Comparison of ENCODE assay signal across 10 cellular contexts in genomic region chr5:16626696-16627264, GRCh38. TPM values are rescaled to one million over a fixed set of nuclear protein-coding genes. Genes with fewer than 3 reads are reported as not detected.
DNase-seq lines count a peak whose midpoint lies in the region; ATAC-seq and TF ChIP-seq lines count a peak whose summit lies in the region.
"Had no signal": no experiment of that assay in that cellular context is flagged by ENCODE, and none has a peak within 500 bp of the region (broad histone marks: within the 10 kb centered on the region; RNA-seq: fewer than 3 reads in every experiment).

No MANE protein-coding gene starts in this region.

- no peak overlapping the region for H3K4me3 Mint-ChIP-seq in activated naive CD4-positive, alpha-beta T cell treated with anti-CD3 and anti-CD28 coated beads for 36 hours
- H3K4me3 Mint-ChIP-seq in activated CD4-positive, alpha-beta memory T cell treated with anti-CD3 and anti-CD28 coated beads for 36 hours, result no peak overlapping the region
- H3K4me3 Mint-ChIP-seq in stimulated activated naive CD8-positive, alpha-beta T cell treated with anti-CD3 and anti-CD28 coated beads, Interleukin-15, Interleukin-2, amounts not matched to agents 100 ng/mL and 50 ng/mL, for 24 hours, result peak overlapping the region; percentile 40
- H3K4me3 Mint-ChIP-seq: neural crest cell had no signal

- no peaks in the 10 kb centered on the region for H3K27me3 ChIP-seq in adrenal gland
- no peaks in the 10 kb centered on the region for H3K27me3 ChIP-seq in ascending aorta

- TF ChIP-seq CTCF in adrenal gland (IDR thresholded peaks at IDR 0.05) (no peak), ascending aorta (IDR thresholded peaks at IDR 0.05) (no peak)

- POLR2A ChIA-PET in activated CD4-positive, alpha-beta memory T cell treated with anti-CD3 and anti-CD28 coated beads for 36 hours (lab: Charles Lee), result interaction anchor here (2.4 kb wide), 1 partner anchor 10 kb away, joined by 11 read pairs; the partner anchor contains the start of gene RETREG1

- peak; percentile 66 for DNase-seq in activated naive CD4-positive, alpha-beta T cell treated with anti-CD3 and anti-CD28 coated beads for 36 hours
- DNase-seq in activated naive CD4-positive, alpha-beta T cell (lab: John Stamatoyannopoulos, UW), result no peak
- peak; percentile 38 for DNase-seq in activated CD4-positive, alpha-beta memory T cell treated with anti-CD3 and anti-CD28 coated beads for 36 hours
- DNase-seq in adrenal gland (no peak), ascending aorta (ENCODE audit: low spot score in 2 of 2) (no peak)
- DNase-seq: NCI-H774 had no signal

- H3K27me3 Mint-ChIP-seq in activated naive CD4-positive, alpha-beta T cell treated with anti-CD3 and anti-CD28 coated beads for 36 hours (ENCODE audit: low read depth), result no peaks in the 10 kb centered on the region
- H3K27me3 Mint-ChIP-seq in activated CD4-positive, alpha-beta memory T cell treated with anti-CD3 and anti-CD28 coated beads for 36 hours, result no peaks in the 10 kb centered on the region
- no peaks in the 10 kb centered on the region for H3K27me3 Mint-ChIP-seq in stimulated activated naive CD8-positive, alpha-beta T cell treated with anti-CD3 and anti-CD28 coated beads, Interleukin-15, Interleukin-2, amounts not matched to agents 100 ng/mL and 50 ng/mL, for 24 hours

- H3K4me1 Mint-ChIP-seq in activated naive CD4-positive, alpha-beta T cell treated with anti-CD3 and anti-CD28 coated beads for 36 hours (ENCODE audit: low read depth), result peaks cover 46% of the 10 kb centered on the region
- peaks cover 26% of the 10 kb centered on the region for H3K4me1 Mint-ChIP-seq in activated CD4-positive, alpha-beta memory T cell treated with anti-CD3 and anti-CD28 coated beads for 36 hours (ENCODE audit: low read depth)
- peaks cover 58% of the 10 kb centered on the region for H3K4me1 Mint-ChIP-seq in stimulated activated naive CD8-positive, alpha-beta T cell treated with anti-CD3 and anti-CD28 coated beads, Interleukin-15, Interleukin-2, amounts not matched to agents 100 ng/mL and 50 ng/mL, for 24 hours (ENCODE audit: low read depth)

- CTCF ChIA-PET in activated naive CD4-positive, alpha-beta T cell treated with anti-CD3 and anti-CD28 coated beads for 36 hours (lab: Charles Lee), result interaction anchor here (0.8 to 1.3 kb wide), 6 partner anchors 9 to 170 kb away, joined by 3 to 6 read pairs (median 4); partner anchors contain the start of gene RETREG1
- CTCF ChIA-PET in activated CD4-positive, alpha-beta memory T cell treated with anti-CD3 and anti-CD28 coated beads for 36 hours (lab: Charles Lee), result no interaction called here

- ATAC-seq in HG03139 (IDR thresholded peaks at IDR 0.05; ENCODE audit: unreplicated experiment), result peak; percentile 69
- ATAC-seq in GM19328 (IDR thresholded peaks at IDR 0.05; ENCODE audit: unreplicated experiment), result no peak

- H3K36me3 Mint-ChIP-seq in activated naive CD4-positive, alpha-beta T cell treated with anti-CD3 and anti-CD28 coated beads for 36 hours (ENCODE audit: low read depth), result no peaks in the 10 kb centered on the region
- H3K36me3 Mint-ChIP-seq in activated CD4-positive, alpha-beta memory T cell treated with anti-CD3 and anti-CD28 coated beads for 36 hours, result no peaks in the 10 kb centered on the region
- H3K36me3 Mint-ChIP-seq in stimulated activated naive CD8-positive, alpha-beta T cell treated with anti-CD3 and anti-CD28 coated beads, Interleukin-15, Interleukin-2, amounts not matched to agents 100 ng/mL and 50 ng/mL, for 24 hours (ENCODE audit: low read depth), result no peaks in the 10 kb centered on the region

- H3K4me1 ChIP-seq in adrenal gland (replicated peaks in 1 of 2) (no peaks in the 10 kb centered on the region), ascending aorta (no peaks in the 10 kb centered on the region)

- peak overlapping the region; percentile 77 for H3K27ac Mint-ChIP-seq in activated naive CD4-positive, alpha-beta T cell treated with anti-CD3 and anti-CD28 coated beads for 36 hours
- peak overlapping the region; percentile 9 for H3K27ac Mint-ChIP-seq in activated CD4-positive, alpha-beta memory T cell treated with anti-CD3 and anti-CD28 coated beads for 36 hours
- H3K27ac Mint-ChIP-seq in stimulated activated naive CD8-positive, alpha-beta T cell treated with anti-CD3 and anti-CD28 coated beads, Interleukin-15, Interleukin-2, amounts not matched to agents 100 ng/mL and 50 ng/mL, for 24 hours, result peak overlapping the region; percentile 89

- TF ChIP-seq POLR2A in adrenal gland (IDR thresholded peaks at IDR 0.05), result no peak

- no peaks in the 10 kb centered on the region for H3K9me3 Mint-ChIP-seq in activated naive CD4-positive, alpha-beta T cell treated with anti-CD3 and anti-CD28 coated beads for 36 hours
- no peaks in the 10 kb centered on the region for H3K9me3 Mint-ChIP-seq in activated CD4-positive, alpha-beta memory T cell treated with anti-CD3 and anti-CD28 coated beads for 36 hours
- no peaks in the 10 kb centered on the region for H3K9me3 Mint-ChIP-seq in stimulated activated naive CD8-positive, alpha-beta T cell treated with anti-CD3 and anti-CD28 coated beads, Interleukin-15, Interleukin-2, amounts not matched to agents 100 ng/mL and 50 ng/mL, for 24 hours
- H3K9me3 Mint-ChIP-seq: neural crest cell had no signal

- H3K36me3 ChIP-seq in adrenal gland (replicated peaks in 1 of 2) (no peaks in the 10 kb centered on the region), ascending aorta (no peaks in the 10 kb centered on the region)

- intact Hi-C loops in activated naive CD4-positive, alpha-beta T cell treated with anti-CD3 and anti-CD28 coated beads for 36 hours (cut with micrococcal nuclease), result loop anchor here (1.0 to 10.0 kb wide), 8 partner anchors 9 to 1962 kb away; partner anchors contain the start of gene OTULIN
- intact Hi-C loops in activated CD4-positive, alpha-beta memory T cell treated with anti-CD3 and anti-CD28 coated beads for 36 hours (cut with micrococcal nuclease), result loop anchor here (1.0 to 5.0 kb wide), 5 partner anchors 9 to 556 kb away; no protein-coding TSS in a partner anchor
- intact Hi-C loops in adrenal gland (cut with DNase I) (no loop called here), ascending aorta (cut with DNase I) (no loop called here)

- H3K9me3 ChIP-seq in adrenal gland (replicated peaks in 1 of 3) (no peaks in the 10 kb centered on the region), ascending aorta (no peaks in the 10 kb centered on the region)

- H3K4me3 ChIP-seq in adrenal gland, result no peak overlapping the region
- H3K4me3 ChIP-seq in ascending aorta, result no peak overlapping the region

- WGBS in adrenal gland, 4 donors, result 56 to 63% (median 58%) methylated on average over 5 of the region's 5 CpGs

- H3K27ac ChIP-seq in adrenal gland (no peak overlapping the region), ascending aorta (no peak overlapping the region)

RNA-seq across cellular contexts. Expression of gene RETREG1, which starts 10.0 kb away (rescaled TPM):
- total RNA-seq in activated naive CD4-positive, alpha-beta T cell treated with anti-CD3 and anti-CD28 coated beads for 36 hours, result 10 to 100 TPM; 19.3 to 20.0 TPM
- 10 to 100 TPM in 1 of 2 experiments, 1 to 10 TPM in 1; 8.1 to 10.1 TPM for total RNA-seq in activated CD4-positive, alpha-beta memory T cell treated with anti-CD3 and anti-CD28 coated beads for 36 hours
- total RNA-seq in adrenal gland (1 to 10 TPM in 4 of 8 donors, under 1 TPM in 4; 0.06 to 4.0 (median 1.0) TPM), ascending aorta (2.9 TPM)
- polyA plus RNA-seq in adrenal gland, result 1 to 10 TPM; 3.8 to 5.9 (median 4.4) TPM

Comparison
In these comparisons a context has a peak if more than half of its experiments do, and no peak if none do; other contexts are left out.
1. DNase-seq: peak in activated naive CD4-positive, alpha-beta T cell treated with anti-CD3 and anti-CD28 coated beads for 36 hours (single experiment) and activated CD4-positive, alpha-beta memory T cell treated with anti-CD3 and anti-CD28 coated beads for 36 hours (single experiment); none in activated naive CD4-positive, alpha-beta T cell (0 of 4), adrenal gland (0 of 7) and ascending aorta (0 of 2).
2. H3K27ac Mint-ChIP-seq: peak in every context shown above with its lines; median percentile 89 in stimulated activated naive CD8-positive, alpha-beta T cell treated with anti-CD3 and anti-CD28 coated beads, Interleukin-15, Interleukin-2, amounts not matched to agents 100 ng/mL and 50 ng/mL, for 24 hours; 77 in activated naive CD4-positive, alpha-beta T cell treated with anti-CD3 and anti-CD28 coated beads for 36 hours; 9 in activated CD4-positive, alpha-beta memory T cell treated with anti-CD3 and anti-CD28 coated beads for 36 hours.
3. intact Hi-C loops: an anchor here in activated naive CD4-positive, alpha-beta T cell treated with anti-CD3 and anti-CD28 coated beads for 36 hours (1.0 to 10.0 kb wide) and activated CD4-positive, alpha-beta memory T cell treated with anti-CD3 and anti-CD28 coated beads for 36 hours (1.0 to 5.0 kb wide); none called in adrenal gland and ascending aorta.